11 cellular contexts compared by ENCODE assay signal in the genomic region with DNA sequence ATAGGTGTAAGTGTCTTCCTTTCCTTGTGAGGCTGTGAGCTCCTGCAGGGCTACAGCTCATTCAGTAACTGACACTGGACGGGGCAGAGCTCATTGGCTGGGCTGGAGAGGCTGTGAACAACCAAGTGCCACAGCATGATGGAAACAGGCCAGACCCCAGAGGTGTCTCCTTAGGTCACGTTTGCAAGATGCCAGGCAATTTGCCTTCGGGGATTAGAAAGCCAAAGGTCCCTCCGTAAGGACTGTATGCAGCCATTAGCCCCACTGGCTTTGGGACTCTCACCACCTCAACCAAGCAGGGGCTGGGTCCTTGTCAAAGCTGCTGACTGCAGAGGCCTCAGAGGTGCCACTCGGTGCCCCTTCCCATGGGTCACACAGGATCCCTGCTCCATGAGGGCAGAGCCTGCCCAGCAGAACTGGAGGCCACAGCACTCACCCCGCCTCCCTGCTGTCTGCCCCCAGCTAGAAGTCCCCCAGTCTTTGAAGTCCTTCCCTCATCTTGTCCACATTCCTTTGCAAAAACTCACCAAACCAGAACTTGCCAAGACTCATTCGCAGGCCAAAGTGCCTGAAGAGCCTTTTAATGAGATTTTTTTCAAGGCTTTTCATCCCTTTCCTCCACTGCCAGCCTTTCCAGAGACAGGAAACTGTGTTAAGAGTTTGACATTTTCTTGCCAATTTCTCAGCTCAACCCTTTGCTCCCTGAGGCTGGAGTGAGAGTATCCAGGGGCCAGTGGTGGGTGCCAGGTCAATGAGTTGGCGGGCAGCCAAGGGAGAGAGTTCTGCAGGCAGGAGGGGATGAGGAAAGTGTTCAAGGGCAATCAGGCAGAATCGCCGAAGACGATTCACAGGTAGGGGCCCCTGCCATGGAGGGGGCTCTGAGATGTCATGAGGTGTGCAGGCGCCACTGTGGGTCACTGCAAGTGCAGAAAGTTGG. TPM values are rescaled to one million over a fixed set of nuclear protein-coding genes. Genes with fewer than 3 reads are reported as not detected.
DNase-seq lines count a peak whose midpoint lies in the region; ATAC-seq and TF ChIP-seq lines count a peak whose summit lies in the region.
"Had no signal": no experiment of that assay in that cellular context is flagged by ENCODE, and none has a peak within 500 bp of the region (broad histone marks: within the 10 kb centered on the region; RNA-seq: fewer than 3 reads in every experiment).

No MANE protein-coding gene starts in this region.

- no peak for ATAC-seq in GM19351 (IDR thresholded peaks at IDR 0.05; ENCODE audit: unreplicated experiment)
- ATAC-seq in GM18498 (IDR thresholded peaks at IDR 0.05; ENCODE audit: unreplicated experiment): no peak

- peak overlapping the region; percentile 91 for H3K27ac Mint-ChIP-seq in osteocyte (ENCODE audit: unreplicated experiment)

- H3K9me3 Mint-ChIP-seq in osteocyte (ENCODE audit: unreplicated experiment): no peaks in the 10 kb centered on the region

- peak; percentile 59 for DNase-seq in BE2C
- peak; percentile 26 to 30 for DNase-seq in SJCRH30
- DNase-seq in fibroblast of villous mesenchyme (ENCODE audit: low read depth): peak; percentile 83
- no peak for DNase-seq in osteocyte (ENCODE audit: extremely low spot score, unreplicated experiment)
- no peak for DNase-seq in D341Med (ENCODE audit: low spot score)
- DNase-seq in effector CD4-positive, alpha-beta T cell: no peak
- DNase-seq: activated CD4-positive, CD25-positive, alpha-beta regulatory T cell; DMS153; spleen had no signal

- H3K4me3 ChIP-seq in BE2C (ENCODE audit: low read depth, low read length) (no peak overlapping the region), SJCRH30 (no peak overlapping the region), fibroblast of villous mesenchyme (ENCODE audit: low read depth, low read length) (no peak overlapping the region)
- H3K4me3 ChIP-seq: spleen had no signal

- H3K4me1 Mint-ChIP-seq in osteocyte (ENCODE audit: unreplicated experiment): peaks cover 57% of the 10 kb centered on the region

- peaks cover 23% of the 10 kb centered on the region for H3K4me1 ChIP-seq in BE2C
- peaks cover 39% of the 10 kb centered on the region for H3K4me1 ChIP-seq in SJCRH30

- H3K36me3 Mint-ChIP-seq in osteocyte (ENCODE audit: unreplicated experiment): peaks cover 7% of the 10 kb centered on the region

- H3K27me3 ChIP-seq in BE2C (no peaks in the 10 kb centered on the region), SJCRH30 (no peaks in the 10 kb centered on the region)

- H3K27me3 Mint-ChIP-seq in osteocyte (ENCODE audit: unreplicated experiment): no peaks in the 10 kb centered on the region

- no peak for TF ChIP-seq CTCF in BE2C (IDR thresholded peaks at IDR 0.05; ENCODE audit: low read depth, low read length)
- no peak for TF ChIP-seq CTCF in fibroblast of villous mesenchyme (IDR thresholded peaks at IDR 0.05; ENCODE audit: insufficient read depth, low read depth, low read length)
- TF ChIP-seq CTCF in osteocyte (IDR thresholded peaks at IDR 0.05): no peak

- H3K9me3 ChIP-seq in BE2C (no peaks in the 10 kb centered on the region), SJCRH30 (replicated peaks) (no peaks in the 10 kb centered on the region)
- H3K9me3 ChIP-seq: spleen had no signal

- peaks cover 32% of the 10 kb centered on the region for H3K36me3 ChIP-seq in BE2C
- peaks cover 21% of the 10 kb centered on the region; the same call in 1 of the 2 replicates for H3K36me3 ChIP-seq in SJCRH30

- H3K4me3 Mint-ChIP-seq in osteocyte (ENCODE audit: unreplicated experiment): peak overlapping the region; percentile 3

- H3K27ac ChIP-seq in SJCRH30: no peak overlapping the region

RNA-seq across cellular contexts. Expression of a gene that starts 39.7 kb away (rescaled TPM):
- polyA plus RNA-seq in BE2C (2012; ENCODE audit: insufficient read depth, insufficient read length, low read depth): 6.5 TPM
- total RNA-seq in SJCRH30 (2014; rRNA removed; shearing (Covaris generic)): 31.0 and 33.8 TPM in 2 replicates
- total RNA-seq in fibroblast of villous mesenchyme (76.3 and 103 TPM in 2 replicates), osteocyte (37.5 and 43.2 TPM in 2 replicates)

Comparison
In these comparisons a context has a peak if more than half of its experiments do, and no peak if none do; other contexts are left out.
1. DNase-seq: peak in BE2C (single experiment), SJCRH30 (2 of 2) and fibroblast of villous mesenchyme (single experiment); none in osteocyte (single experiment), D341Med (single experiment) and effector CD4-positive, alpha-beta T cell (single experiment).